Comparison of ENCODE assay signal across 19 cellular contexts in the genomic region with DNA sequence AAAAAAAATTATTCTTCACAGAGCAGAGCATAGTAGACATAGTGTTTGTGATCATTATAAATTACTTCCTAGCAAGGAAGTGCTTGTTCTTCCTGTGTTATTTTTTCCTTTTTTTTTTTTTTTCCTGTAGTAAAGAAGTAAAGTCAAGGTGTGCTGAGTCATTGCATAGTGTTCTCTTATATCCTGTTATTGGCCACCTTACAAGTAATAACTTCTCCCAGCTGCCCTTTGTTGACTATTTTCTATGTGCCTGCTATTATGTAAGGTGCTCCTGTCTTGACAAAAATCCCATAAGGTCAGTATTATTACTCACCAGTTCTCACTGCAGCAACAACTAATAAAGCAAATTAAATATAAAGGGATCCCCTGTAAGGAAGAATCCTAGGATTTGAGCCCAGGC.
"Had no signal": no experiment of that assay in that cellular context is flagged by ENCODE, and none has a peak within 500 bp of the region (broad histone marks: within the 10 kb centered on the region; RNA-seq: fewer than 3 reads in every experiment).

No MANE protein-coding gene starts in this region.

- H3K27ac ChIP-seq: left ventricle myocardium inferior, pancreas, tibial nerve had no signal

- FAIRE-seq: pancreas had no signal

- H3K4me1 ChIP-seq: left ventricle myocardium inferior, pancreas had no signal

- H3K36me3 Mint-ChIP-seq: memory B cell had no signal

- ATAC-seq: naive thymus-derived CD8-positive, alpha-beta T cell; pancreas; T-helper 17 cell had no signal

- H3K27me3 Mint-ChIP-seq: activated CD4-positive, alpha-beta memory T cell treated with anti-CD3 and anti-CD28 coated beads, Interleukin-2, amount 10 ng/mL, durations not matched to agents 7 days and 5 days; activated naive CD4-positive, alpha-beta T cell treated with anti-CD3 and anti-CD28 coated beads, Interleukin-2, amount 50 U/mL, for 24 hours; activated T-cell treated with anti-CD3 and anti-CD28 coated beads, Interleukin-2, amount 50 U/mL, for 24 hours; memory B cell; naive thymus-derived CD8-positive, alpha-beta T cell; T-helper 17 cell had no signal

- DNase-seq: activated CD4-positive, alpha-beta memory T cell treated with anti-CD3 and anti-CD28 coated beads, Interleukin-2, amount 10 ng/mL, durations not matched to agents 7 days and 5 days; activated CD4-positive, alpha-beta T cell treated with anti-CD3 and anti-CD28 coated beads for 4 hours; activated effector memory CD4-positive, alpha-beta T cell treated with Interleukin-2 at 50 U/mL for 16 hours; activated T-cell treated with anti-CD3 and anti-CD28 coated beads, Interleukin-2, amount 50 U/mL, for 24 hours; caudate nucleus; hypothalamus; left ventricle myocardium inferior; naive thymus-derived CD8-positive, alpha-beta T cell; pancreas; retina; stimulated activated CD4-positive, alpha-beta T cell treated with anti-CD3 and anti-CD28 coated beads, Interleukin-15, amount 100 ng/mL, for 24 hours; stimulated activated CD4-positive, alpha-beta T cell treated with anti-CD3 and anti-CD28 coated beads, Interleukin-4, amount 100 ng/mL, for 24 hours; stimulated activated naive CD4-positive, alpha-beta T cell treated with Interleukin-2 at 50 U/mL for 16 hours; substantia nigra; T-helper 17 cell had no signal

- H3K4me3 Mint-ChIP-seq: activated CD4-positive, alpha-beta memory T cell treated with anti-CD3 and anti-CD28 coated beads, Interleukin-2, amount 10 ng/mL, durations not matched to agents 7 days and 5 days; activated naive CD4-positive, alpha-beta T cell treated with anti-CD3 and anti-CD28 coated beads, Interleukin-2, amount 50 U/mL, for 24 hours; activated T-cell treated with anti-CD3 and anti-CD28 coated beads, Interleukin-2, amount 50 U/mL, for 24 hours; memory B cell; naive thymus-derived CD8-positive, alpha-beta T cell; T-helper 17 cell had no signal

- H3K27ac Mint-ChIP-seq: activated CD4-positive, alpha-beta memory T cell treated with anti-CD3 and anti-CD28 coated beads, Interleukin-2, amount 10 ng/mL, durations not matched to agents 7 days and 5 days; activated naive CD4-positive, alpha-beta T cell treated with anti-CD3 and anti-CD28 coated beads, Interleukin-2, amount 50 U/mL, for 24 hours; activated T-cell treated with anti-CD3 and anti-CD28 coated beads, Interleukin-2, amount 50 U/mL, for 24 hours; memory B cell; naive thymus-derived CD8-positive, alpha-beta T cell; T-helper 17 cell had no signal

- H3K36me3 ChIP-seq: left ventricle myocardium inferior, pancreas, tibial nerve had no signal

- H3K27me3 ChIP-seq: pancreas, tibial nerve had no signal

- H3K9me3 ChIP-seq: pancreas had no signal

- H3K4me1 Mint-ChIP-seq: activated CD4-positive, alpha-beta memory T cell treated with anti-CD3 and anti-CD28 coated beads, Interleukin-2, amount 10 ng/mL, durations not matched to agents 7 days and 5 days; memory B cell; naive thymus-derived CD8-positive, alpha-beta T cell; T-helper 17 cell had no signal

- H3K4me3 ChIP-seq: left ventricle myocardium inferior, pancreas, skin epidermis, tibial nerve had no signal
